Comparison of ENCODE assay signal across 17 cellular contexts in the genomic region with DNA sequence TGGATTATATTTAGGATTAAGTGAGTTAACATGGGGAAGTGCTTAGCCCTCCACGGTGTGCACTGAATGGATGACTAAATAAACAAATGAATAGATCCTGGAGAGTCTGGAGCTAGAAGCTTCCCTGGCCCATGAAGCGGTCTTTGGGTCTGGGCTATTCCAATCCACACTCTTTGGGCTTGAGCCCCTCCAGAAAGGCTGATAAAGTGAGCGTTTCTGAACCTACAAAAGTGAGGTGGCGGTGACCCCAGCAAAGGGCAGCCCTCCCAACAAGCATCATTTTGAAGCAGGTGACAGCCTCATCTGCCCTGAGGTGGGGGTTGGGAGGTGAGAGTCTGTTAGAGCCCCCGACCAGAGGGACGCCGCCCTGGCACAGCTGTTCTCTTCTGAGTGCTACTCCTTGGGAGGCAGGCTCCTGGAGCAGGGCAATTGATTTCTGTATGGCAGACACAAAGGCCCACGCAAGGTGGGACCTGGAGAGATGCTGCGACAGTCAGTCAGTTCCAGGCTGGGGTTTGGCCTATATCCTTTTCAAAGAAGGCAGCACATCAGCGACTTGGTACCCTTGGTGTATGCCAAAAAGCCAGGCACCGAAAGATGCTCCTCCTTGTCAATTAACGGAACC.
"Had no signal": no experiment of that assay in that cellular context is flagged by ENCODE, and none has a peak within 500 bp of the region (broad histone marks: within the 10 kb centered on the region; RNA-seq: fewer than 3 reads in every experiment).

No MANE protein-coding gene starts in this region.

- H3K4me1 Mint-ChIP-seq: stimulated activated naive CD8-positive, alpha-beta T cell treated with anti-CD3 and anti-CD28 coated beads, Interleukin-15, amount 100 ng/mL, for 72 hours had no signal

- H3K9me3 Mint-ChIP-seq: endodermal cell; nephron progenitor cell; stimulated activated naive CD8-positive, alpha-beta T cell treated with anti-CD3 and anti-CD28 coated beads, Interleukin-15, amount 100 ng/mL, for 72 hours had no signal

- H3K4me3 Mint-ChIP-seq: endodermal cell; nephron progenitor cell; stimulated activated naive B cell treated with anti-CD40 and anti-IgM and Interleukin-4, amounts not matched to agents 10 μg/mL and 1 μg/mL and 100 μg/mL, for 72 hours; stimulated activated naive CD8-positive, alpha-beta T cell treated with anti-CD3 and anti-CD28 coated beads, Interleukin-15, amount 100 ng/mL, for 72 hours had no signal

- DNase-seq: colonic mucosa; effector CD4-positive, alpha-beta T cell; erythroblast; left colon; left ventricle myocardium superior; midbrain; nephron progenitor cell; posterior cingulate gyrus; sigmoid colon; stimulated activated CD4-positive, alpha-beta T cell treated with anti-CD3 and anti-CD28 coated beads, Interleukin-2, amount 100 ng/mL, for 24 hours; stimulated activated CD4-positive, alpha-beta T cell treated with anti-CD3 and anti-CD28 coated beads, Interleukin-4, amount 100 ng/mL, for 4 hours; stimulated activated naive B cell treated with anti-CD40 and anti-IgM and Interleukin-4, amounts not matched to agents 10 μg/mL and 1 μg/mL and 100 μg/mL, for 72 hours; stimulated activated naive CD8-positive, alpha-beta T cell treated with anti-CD3 and anti-CD28 coated beads, Interleukin-15, amount 100 ng/mL, for 72 hours; testis; transverse colon had no signal

- ATAC-seq: foreskin keratinocyte; left ventricle myocardium superior; stimulated activated naive B cell treated with anti-CD40 and anti-IgM and Interleukin-4, amounts not matched to agents 10 μg/mL and 1 μg/mL and 100 μg/mL, for 72 hours; stimulated activated naive CD8-positive, alpha-beta T cell treated with anti-CD3 and anti-CD28 coated beads, Interleukin-15, amount 100 ng/mL, for 72 hours had no signal

- H3K36me3 Mint-ChIP-seq: stimulated activated naive B cell treated with anti-CD40 and anti-IgM and Interleukin-4, amounts not matched to agents 10 μg/mL and 1 μg/mL and 100 μg/mL, for 72 hours had no signal

- H3K27ac Mint-ChIP-seq: endodermal cell; nephron progenitor cell; stimulated activated naive B cell treated with anti-CD40 and anti-IgM and Interleukin-4, amounts not matched to agents 10 μg/mL and 1 μg/mL and 100 μg/mL, for 72 hours had no signal
